In the genomic region with DNA sequence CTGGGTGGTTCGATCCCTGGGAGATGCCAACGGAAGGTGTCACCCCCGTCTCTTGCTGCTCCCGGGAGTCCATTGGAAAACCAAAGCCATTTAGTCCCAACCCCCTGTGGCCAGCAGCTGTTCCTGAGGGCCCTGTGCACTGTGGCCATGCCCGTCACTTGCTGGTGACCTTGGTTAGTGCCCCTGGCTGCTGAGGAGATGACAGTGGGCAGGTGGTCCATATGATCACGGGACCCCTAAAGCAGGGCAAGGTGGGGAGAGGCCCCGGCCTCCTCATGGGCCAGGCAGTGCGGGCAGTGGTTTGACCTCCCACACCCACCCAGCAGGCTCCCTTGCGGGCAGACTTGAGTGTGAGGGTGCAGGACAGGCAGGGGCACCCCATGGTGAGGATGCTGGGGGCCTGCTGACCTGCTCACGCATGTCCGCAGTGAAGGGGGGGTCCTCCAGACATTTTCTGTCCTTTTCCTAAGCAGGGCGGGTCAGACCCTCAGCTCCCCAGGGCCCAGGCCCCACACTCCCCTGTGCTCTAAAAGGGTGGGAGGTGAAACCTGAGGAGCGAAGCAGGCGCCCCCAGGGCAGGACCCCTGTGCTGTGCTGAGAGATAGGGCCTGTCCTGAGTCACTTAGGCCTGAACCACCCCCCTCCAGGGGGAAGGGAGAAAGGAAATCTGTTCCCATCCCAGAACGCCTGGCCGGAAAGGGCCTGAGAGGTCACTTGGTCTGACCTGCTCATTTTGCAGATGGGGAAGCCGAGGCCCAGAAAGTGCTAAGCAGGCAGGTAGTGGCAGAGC, we compare ENCODE assay signal across 15 cellular contexts. TPM values are rescaled to one million over a fixed set of nuclear protein-coding genes. Genes with fewer than 3 reads are reported as not detected.
DNase-seq lines count a peak whose midpoint lies in the region; ATAC-seq and TF ChIP-seq lines count a peak whose summit lies in the region.
"Had no signal": no experiment of that assay in that cellular context is flagged by ENCODE, and none has a peak within 500 bp of the region (broad histone marks: within the 10 kb centered on the region; RNA-seq: fewer than 3 reads in every experiment).

No MANE protein-coding gene starts in this region.

- peak; percentile 13 for DNase-seq in activated CD8-positive, alpha-beta T cell treated with anti-CD3 and anti-CD28 coated beads, Interleukin-2, amount 10 ng/mL, durations not matched to agents 7 days and 5 days
- DNase-seq in activated CD8-positive, alpha-beta T cell treated with anti-CD3 and anti-CD28 coated beads for 36 hours: no peak
- DNase-seq in ecto neural progenitor cell (ENCODE audit: low spot score) (peak; percentile 53), upper lobe of right lung (peak; percentile 46), NCI-H510A treated with DMSO at 0.1 percent for 48 hours (lab: John Stamatoyannopoulos, UW) (no peak), foreskin fibroblast (no peak)
- DNase-seq: NCI-H526 treated with DMSO at 0.1 percent for 48 hours; stimulated activated CD4-positive, alpha-beta T cell treated with anti-CD3 and anti-CD28 coated beads, Interleukin-1b, Interleukin-23, amount 100 ng/mL, for 48 hours had no signal

- peaks cover 60% of the 10 kb centered on the region for H3K4me1 Mint-ChIP-seq in activated CD8-positive, alpha-beta T cell treated with anti-CD3 and anti-CD28 coated beads, Interleukin-2, amount 10 ng/mL, durations not matched to agents 7 days and 5 days (ENCODE audit: low read depth)
- peaks cover 49% of the 10 kb centered on the region for H3K4me1 Mint-ChIP-seq in activated CD8-positive, alpha-beta T cell treated with anti-CD3 and anti-CD28 coated beads for 36 hours (ENCODE audit: low read depth)
- peaks cover 57% of the 10 kb centered on the region for H3K4me1 Mint-ChIP-seq in nephron

- POLR2A ChIA-PET in activated CD8-positive, alpha-beta T cell treated with anti-CD3 and anti-CD28 coated beads, Interleukin-2, amount 10 ng/mL, durations not matched to agents 7 days and 5 days (lab: Charles Lee): interaction anchor here (0.6 kb wide), 1 partner anchor 42 kb away, joined by 3 read pairs; no protein-coding TSS in a partner anchor
- POLR2A ChIA-PET in activated CD8-positive, alpha-beta T cell treated with anti-CD3 and anti-CD28 coated beads for 36 hours (lab: Charles Lee): interaction anchor here (1.3 to 1.7 kb wide), 4 partner anchors 10 to 55 kb away, joined by 3 to 5 read pairs (median 4); no protein-coding TSS in a partner anchor

- H3K9me3 Mint-ChIP-seq in activated CD8-positive, alpha-beta T cell treated with anti-CD3 and anti-CD28 coated beads, Interleukin-2, amount 10 ng/mL, durations not matched to agents 7 days and 5 days (ENCODE audit: insufficient read depth): no peaks in the 10 kb centered on the region
- no peaks in the 10 kb centered on the region for H3K9me3 Mint-ChIP-seq in activated CD8-positive, alpha-beta T cell treated with anti-CD3 and anti-CD28 coated beads for 36 hours
- H3K9me3 Mint-ChIP-seq in nephron: no peaks in the 10 kb centered on the region
- H3K9me3 Mint-ChIP-seq: activated T-helper 17 cell treated with anti-CD3 and anti-CD28 coated beads, Interleukin-2, amount 50 U/mL, for 72 hours; stimulated activated naive CD8-positive, alpha-beta T cell treated with anti-CD3 and anti-CD28 coated beads, Interleukin-15, Interleukin-2, amounts not matched to agents 100 ng/mL and 50 ng/mL, for 24 hours had no signal

- H3K27ac ChIP-seq in upper lobe of right lung: no peak overlapping the region
- H3K27ac ChIP-seq: neutrophil had no signal

- no peak overlapping the region for H3K4me3 Mint-ChIP-seq in activated CD8-positive, alpha-beta T cell treated with anti-CD3 and anti-CD28 coated beads, Interleukin-2, amount 10 ng/mL, durations not matched to agents 7 days and 5 days
- no peak overlapping the region for H3K4me3 Mint-ChIP-seq in activated CD8-positive, alpha-beta T cell treated with anti-CD3 and anti-CD28 coated beads for 36 hours
- H3K4me3 Mint-ChIP-seq in nephron: peak overlapping the region; percentile 87 to 90 (median 88)
- H3K4me3 Mint-ChIP-seq: activated T-helper 17 cell treated with anti-CD3 and anti-CD28 coated beads, Interleukin-2, amount 50 U/mL, for 72 hours; stimulated activated naive CD8-positive, alpha-beta T cell treated with anti-CD3 and anti-CD28 coated beads, Interleukin-15, Interleukin-2, amounts not matched to agents 100 ng/mL and 50 ng/mL, for 24 hours had no signal

- H3K36me3 Mint-ChIP-seq in activated CD8-positive, alpha-beta T cell treated with anti-CD3 and anti-CD28 coated beads, Interleukin-2, amount 10 ng/mL, durations not matched to agents 7 days and 5 days (ENCODE audit: low read depth): peaks cover 18% of the 10 kb centered on the region
- H3K36me3 Mint-ChIP-seq in activated CD8-positive, alpha-beta T cell treated with anti-CD3 and anti-CD28 coated beads for 36 hours (ENCODE audit: low read depth): no peaks in the 10 kb centered on the region
- peaks cover 28% of the 10 kb centered on the region for H3K36me3 Mint-ChIP-seq in nephron (ENCODE audit: low read depth)

- no peaks in the 10 kb centered on the region for H3K27me3 Mint-ChIP-seq in activated CD8-positive, alpha-beta T cell treated with anti-CD3 and anti-CD28 coated beads, Interleukin-2, amount 10 ng/mL, durations not matched to agents 7 days and 5 days (ENCODE audit: low read depth)
- H3K27me3 Mint-ChIP-seq in activated CD8-positive, alpha-beta T cell treated with anti-CD3 and anti-CD28 coated beads for 36 hours: no peaks in the 10 kb centered on the region
- peaks cover 4% of the 10 kb centered on the region for H3K27me3 Mint-ChIP-seq in nephron (ENCODE audit: low read depth)
- H3K27me3 Mint-ChIP-seq: activated T-helper 17 cell treated with anti-CD3 and anti-CD28 coated beads, Interleukin-2, amount 50 U/mL, for 72 hours; stimulated activated naive CD8-positive, alpha-beta T cell treated with anti-CD3 and anti-CD28 coated beads, Interleukin-15, Interleukin-2, amounts not matched to agents 100 ng/mL and 50 ng/mL, for 24 hours had no signal

- H3K4me1 ChIP-seq in upper lobe of right lung: peaks cover 13% of the 10 kb centered on the region

- no peak for TF ChIP-seq CTCF in activated CD8-positive, alpha-beta T cell treated with anti-CD3 and anti-CD28 coated beads for 36 hours (IDR thresholded peaks at IDR 0.05)
- TF ChIP-seq CTCF in nephron (IDR thresholded peaks at IDR 0.05; ENCODE audit: unreplicated experiment in 3 of 3) (no peak), upper lobe of right lung (IDR thresholded peaks at IDR 0.05) (no peak), foreskin fibroblast (IDR thresholded peaks at IDR 0.05; ENCODE audit: low read depth, low read length) (no peak)

- no peaks in the 10 kb centered on the region for H3K27me3 ChIP-seq in upper lobe of right lung

- no peaks in the 10 kb centered on the region for H3K36me3 ChIP-seq in upper lobe of right lung
- H3K36me3 ChIP-seq: neutrophil had no signal

- no peak overlapping the region for H3K27ac Mint-ChIP-seq in activated CD8-positive, alpha-beta T cell treated with anti-CD3 and anti-CD28 coated beads, Interleukin-2, amount 10 ng/mL, durations not matched to agents 7 days and 5 days
- H3K27ac Mint-ChIP-seq in activated CD8-positive, alpha-beta T cell treated with anti-CD3 and anti-CD28 coated beads for 36 hours: no peak overlapping the region
- peak overlapping the region; percentile 95 to 100 (median 100) for H3K27ac Mint-ChIP-seq in nephron
- H3K27ac Mint-ChIP-seq: activated T-helper 17 cell treated with anti-CD3 and anti-CD28 coated beads, Interleukin-2, amount 50 U/mL, for 72 hours; stimulated activated naive CD8-positive, alpha-beta T cell treated with anti-CD3 and anti-CD28 coated beads, Interleukin-15, Interleukin-2, amounts not matched to agents 100 ng/mL and 50 ng/mL, for 24 hours had no signal

- no peaks in the 10 kb centered on the region for H3K9me3 ChIP-seq in upper lobe of right lung
- H3K9me3 ChIP-seq: neutrophil had no signal

- H3K4me3 ChIP-seq in upper lobe of right lung (no peak overlapping the region), foreskin fibroblast (ENCODE audit: low read depth in 1 of 2, low read length in 2 of 2) (no peak overlapping the region)

- intact Hi-C loops in activated CD8-positive, alpha-beta T cell treated with anti-CD3 and anti-CD28 coated beads for 36 hours (cut with micrococcal nuclease): no loop called here
- intact Hi-C loops in upper lobe of right lung (cut with DNase I): no loop called here

- CTCF ChIA-PET in activated CD8-positive, alpha-beta T cell treated with anti-CD3 and anti-CD28 coated beads, Interleukin-2, amount 10 ng/mL, durations not matched to agents 7 days and 5 days (lab: Charles Lee): interaction anchor here (0.7 to 1.5 kb wide), 2 partner anchors 47 to 181 kb away, joined by 3 to 5 read pairs; no protein-coding TSS in a partner anchor
- CTCF ChIA-PET in activated CD8-positive, alpha-beta T cell treated with anti-CD3 and anti-CD28 coated beads for 36 hours (lab: Charles Lee): interaction anchor here (1.3 to 1.5 kb wide), 2 partner anchors 23 to 115 kb away, joined by 4 to 7 read pairs; no protein-coding TSS in a partner anchor

- no peak for ATAC-seq in activated CD8-positive, alpha-beta T cell treated with anti-CD3 and anti-CD28 coated beads, Interleukin-2, amount 10 ng/mL, durations not matched to agents 7 days and 5 days
- ATAC-seq in activated CD8-positive, alpha-beta T cell treated with anti-CD3 and anti-CD28 coated beads for 36 hours: no peak
- ATAC-seq in upper lobe of right lung (no peak), HG02642 (IDR thresholded peaks at IDR 0.05; ENCODE audit: poor library complexity, unreplicated experiment) (no peak)
- ATAC-seq: activated CD4-positive, CD25-positive, alpha-beta regulatory T cell treated with anti-CD3 and anti-CD28 coated beads, Interleukin-2, amount 50 U/mL, for 24 hours; activated T-helper 17 cell treated with anti-CD3 and anti-CD28 coated beads, Interleukin-2, amount 50 U/mL, for 72 hours had no signal

RNA-seq across cellular contexts. Expression of a gene that starts 6.8 kb away (rescaled TPM):
- 10 to 100 TPM; 77.2 to 79.5 TPM for total RNA-seq in activated CD8-positive, alpha-beta T cell treated with anti-CD3 and anti-CD28 coated beads, Interleukin-2, amount 10 ng/mL, durations not matched to agents 7 days and 5 days
- total RNA-seq in activated CD8-positive, alpha-beta T cell treated with anti-CD3 and anti-CD28 coated beads for 36 hours: 10 to 100 TPM; 43.2 to 43.4 TPM
- 25.0 TPM for total RNA-seq in upper lobe of right lung

RNA-seq across cellular contexts. Expression of a gene that starts 53.5 kb away (rescaled TPM):
- 10 to 100 TPM; 12.3 to 12.5 TPM for total RNA-seq in activated CD8-positive, alpha-beta T cell treated with anti-CD3 and anti-CD28 coated beads, Interleukin-2, amount 10 ng/mL, durations not matched to agents 7 days and 5 days
- total RNA-seq in activated CD8-positive, alpha-beta T cell treated with anti-CD3 and anti-CD28 coated beads for 36 hours: 1 to 10 TPM; 5.0 to 5.3 TPM
- total RNA-seq in upper lobe of right lung: 1.2 TPM
- total RNA-seq: fibroblast of lung had no signal

Comparison
In these comparisons a context has a peak if more than half of its experiments do, and no peak if none do; other contexts are left out.
1. DNase-seq: peak in activated CD8-positive, alpha-beta T cell treated with anti-CD3 and anti-CD28 coated beads, Interleukin-2, amount 10 ng/mL, durations not matched to agents 7 days and 5 days (single experiment), ecto neural progenitor cell (single experiment) and upper lobe of right lung (single experiment); none in activated CD8-positive, alpha-beta T cell treated with anti-CD3 and anti-CD28 coated beads for 36 hours (single experiment), NCI-H510A treated with DMSO at 0.1 percent for 48 hours (single experiment) and foreskin fibroblast (0 of 2).
2. H3K27ac Mint-ChIP-seq: peak in nephron (3 of 3); none in activated CD8-positive, alpha-beta T cell treated with anti-CD3 and anti-CD28 coated beads, Interleukin-2, amount 10 ng/mL, durations not matched to agents 7 days and 5 days (single experiment) and activated CD8-positive, alpha-beta T cell treated with anti-CD3 and anti-CD28 coated beads for 36 hours (single experiment).
3. H3K4me3 Mint-ChIP-seq: peak in nephron (3 of 3); none in activated CD8-positive, alpha-beta T cell treated with anti-CD3 and anti-CD28 coated beads, Interleukin-2, amount 10 ng/mL, durations not matched to agents 7 days and 5 days (single experiment) and activated CD8-positive, alpha-beta T cell treated with anti-CD3 and anti-CD28 coated beads for 36 hours (single experiment).